ENCODE assay signal across 9 cellular contexts in the genomic region with DNA sequence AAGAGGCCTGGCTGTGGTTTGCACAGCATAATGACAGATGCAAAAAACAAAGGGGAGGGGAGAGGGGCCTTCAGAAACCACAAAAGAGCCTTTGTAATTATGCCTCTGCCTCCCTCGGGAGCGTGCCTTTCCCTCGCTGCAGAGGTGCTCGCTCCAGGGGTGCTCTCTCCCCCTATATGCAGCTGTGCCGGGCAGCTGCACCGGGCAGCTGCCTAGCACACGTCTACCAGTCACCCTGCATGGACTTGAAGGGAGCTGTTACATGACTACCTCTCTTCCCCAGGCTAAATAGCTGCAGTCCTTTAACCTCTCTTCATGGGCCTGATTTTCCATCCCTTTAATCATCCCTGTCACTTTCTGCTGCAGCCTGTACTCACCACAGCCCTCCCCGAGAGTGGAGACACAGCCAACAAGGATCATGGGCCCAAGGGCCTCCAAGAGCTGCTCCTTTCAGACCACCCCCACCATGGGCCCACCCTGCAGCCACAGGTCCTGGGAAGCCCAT.
DNase-seq lines count a peak whose midpoint lies in the region; ATAC-seq and TF ChIP-seq lines count a peak whose summit lies in the region.
"Had no signal": no experiment of that assay in that cellular context is flagged by ENCODE, and none has a peak within 500 bp of the region (broad histone marks: within the 10 kb centered on the region; RNA-seq: fewer than 3 reads in every experiment).

No MANE protein-coding gene starts in this region.

- H3K36me3 ChIP-seq in Panc1 (ENCODE audit: control insufficient read depth, insufficient read depth, low read length) (no peaks in the 10 kb centered on the region), thymus (ENCODE audit: control insufficient read depth, insufficient read depth) (no peaks in the 10 kb centered on the region)
- H3K36me3 ChIP-seq: SJSA1 had no signal

- intact Hi-C loops in Panc1 (cut with micrococcal nuclease; ENCODE audit: unreplicated experiment) = no loop called here

- ATAC-seq in Panc1 (peak; percentile 58; the same call in 1 of the 2 replicates), GM19351 (IDR thresholded peaks at IDR 0.05; ENCODE audit: unreplicated experiment) (no peak), GM18858 (IDR thresholded peaks at IDR 0.05; ENCODE audit: unreplicated experiment) (no peak), left lobe of liver (no peak), HG02623 (IDR thresholded peaks at IDR 0.05; ENCODE audit: unreplicated experiment) (no peak)

- H3K9me3 ChIP-seq in Panc1 (ENCODE audit: control insufficient read depth, insufficient read depth, low read depth, low read length) = no peaks in the 10 kb centered on the region
- no peaks in the 10 kb centered on the region for H3K9me3 ChIP-seq in thymus (ENCODE audit: control insufficient read depth)
- H3K9me3 ChIP-seq: SJSA1 had no signal

- TF ChIP-seq CTCF in NB4 (IDR thresholded peaks at IDR 0.05; ENCODE audit: low read depth, low read length) (no peak), Panc1 (IDR thresholded peaks at IDR 0.05) (no peak)

- no TSS peak for BruUV-seq in Panc1 (replicated peaks; lab: Mats Ljungman, UMichigan)

- TF ChIP-seq POLR2A in NB4 (IDR thresholded peaks at IDR 0.05; ENCODE audit: extremely low read depth, insufficient read length) = no peak

- CTCF ChIA-PET in Panc1 (lab: Charles Lee) = interaction anchor here (0.7 kb wide), 1 partner anchor 11 kb away, joined by 3 read pairs; no protein-coding TSS in a partner anchor

- POLR2A ChIA-PET in Panc1 (lab: Charles Lee) = interaction anchor here (0.6 kb wide), 1 partner anchor 485 kb away, joined by 18 read pairs; no protein-coding TSS in a partner anchor

- DNase-seq in NB4 (ENCODE audit: low read depth) (peak; percentile 89), Panc1 (ENCODE audit: low read depth, low spot score) (no peak), left kidney (ENCODE audit: low read depth, low spot score) (peak; percentile 88), left lobe of liver (ENCODE audit: low spot score) (no peak)

- H3K4me1 ChIP-seq in Panc1 (ENCODE audit: control insufficient read depth, insufficient read depth, low read length) (no peaks in the 10 kb centered on the region), thymus (ENCODE audit: control insufficient read depth, insufficient read depth, low read length) (peaks cover 31% of the 10 kb centered on the region)

- H3K4me3 ChIP-seq in NB4 (ENCODE audit: low read depth, low read length) = no peak overlapping the region
- no peak overlapping the region for H3K4me3 ChIP-seq in Panc1 (ENCODE audit: low read depth in 2 of 2, low read length in 2 of 2)
- H3K4me3 ChIP-seq in thymus (ENCODE audit: low read length) = no peak overlapping the region
- H3K4me3 ChIP-seq: SJSA1 had no signal

- H3K27me3 ChIP-seq in Panc1 (ENCODE audit: control insufficient read depth, insufficient read depth, low read length) = no peaks in the 10 kb centered on the region
- H3K27me3 ChIP-seq in thymus (ENCODE audit: control insufficient read depth, insufficient read depth) = no peaks in the 10 kb centered on the region
- H3K27me3 ChIP-seq: SJSA1 had no signal

- in situ Hi-C loops in Panc1 (cut with HindIII; ENCODE audit: low pct_unique_long_range_greater_than_20kb, low sequenced_read_pairs) = no loop called here

- no peak overlapping the region for H3K27ac ChIP-seq in Panc1 (ENCODE audit: low read length)
- H3K27ac ChIP-seq in thymus (ENCODE audit: low read depth) = peak overlapping the region; percentile 62
- H3K27ac ChIP-seq: SJSA1 had no signal

- WGBS in thymus = 5% methylated on average over 8 of the region's 8 CpGs

Comparison
In these comparisons a context has a peak if more than half of its experiments do, and no peak if none do; other contexts are left out.
1. DNase-seq: peak in NB4 (single experiment) and left kidney (single experiment); none in Panc1 (single experiment) and left lobe of liver (single experiment).